ENCODE assay signal across 18 cellular contexts in the genomic region with DNA sequence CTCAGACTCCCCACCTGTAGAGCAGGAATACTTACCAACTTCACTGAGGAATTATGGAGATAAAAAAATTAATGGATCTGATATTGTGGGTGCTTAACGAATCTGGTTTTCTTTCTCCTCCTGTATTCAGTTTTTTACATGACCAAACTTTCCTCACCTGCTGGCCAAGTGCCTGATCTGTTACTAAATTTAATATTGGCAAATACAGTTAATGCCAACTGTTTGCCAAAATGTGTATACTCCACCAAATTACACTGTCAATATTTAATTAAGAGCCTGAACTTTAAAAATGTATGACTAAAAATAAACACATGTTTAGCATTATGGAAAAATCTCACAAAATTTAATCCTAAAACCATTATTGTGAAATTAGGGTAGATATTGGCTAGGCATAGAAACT. TPM values are rescaled to one million over a fixed set of nuclear protein-coding genes. Genes with fewer than 3 reads are reported as not detected.
A peak's percentile ranks its signal among the peaks of the same experiment; 100 is the strongest.
DNase-seq lines count a peak whose midpoint lies in the region; ATAC-seq and TF ChIP-seq lines count a peak whose summit lies in the region.
"Had no signal": no experiment of that assay in that cellular context is flagged by ENCODE, and none has a peak within 500 bp of the region (broad histone marks: within the 10 kb centered on the region; RNA-seq: fewer than 3 reads in every experiment).

No MANE protein-coding gene starts in this region.

- intact Hi-C loops in natural killer cell (cut with micrococcal nuclease), result no loop called here

- TF ChIP-seq CTCF in AG04449 (IDR thresholded peaks at IDR 0.05; ENCODE audit: insufficient read depth, low read length, missing control alignments) (no peak), Loucy (conservative IDR thresholded peaks at IDR 0.05; ENCODE audit: low read length) (no peak), chondrocyte (IDR thresholded peaks at IDR 0.05) (no peak), natural killer cell (IDR thresholded peaks at IDR 0.05) (no peak)

- H3K36me3 Mint-ChIP-seq in chondrocyte (ENCODE audit: low read depth), result peaks cover 9% of the 10 kb centered on the region
- H3K36me3 Mint-ChIP-seq in natural killer cell, result no peaks in the 10 kb centered on the region
- H3K36me3 Mint-ChIP-seq in T-helper 17 cell (ENCODE audit: low read depth), result no peaks in the 10 kb centered on the region

- H4K20me1 ChIP-seq in Loucy (ENCODE audit: insufficient read depth, low read length, poor library complexity, severe bottlenecking), result peaks cover 62% of the 10 kb centered on the region

- H3K4me3 Mint-ChIP-seq in chondrocyte (ENCODE audit: unreplicated experiment) (peak overlapping the region; percentile 96), natural killer cell (no peak overlapping the region), T-helper 17 cell (no peak overlapping the region)
- H3K4me3 Mint-ChIP-seq: activated CD4-positive, alpha-beta memory T cell treated with anti-CD3 and anti-CD28 coated beads, Interleukin-2, amount 10 ng/mL, durations not matched to agents 7 days and 5 days had no signal

- H3K9me2 ChIP-seq in Loucy (replicated peaks; ENCODE audit: low read depth, low read length), result no peaks in the 10 kb centered on the region

- H3K9ac ChIP-seq in Loucy (ENCODE audit: low read depth, low read length, poor library complexity, severe bottlenecking) (peak overlapping the region; percentile 100), mucosa of stomach (ENCODE audit: low read length) (peak overlapping the region; percentile 83)

- H3K27me3 Mint-ChIP-seq in chondrocyte (ENCODE audit: low read depth) (no peaks in the 10 kb centered on the region), natural killer cell (ENCODE audit: low read depth in 2 of 2) (no peaks in the 10 kb centered on the region), T-helper 17 cell (no peaks in the 10 kb centered on the region)
- H3K27me3 Mint-ChIP-seq: activated CD4-positive, alpha-beta memory T cell treated with anti-CD3 and anti-CD28 coated beads, Interleukin-2, amount 10 ng/mL, durations not matched to agents 7 days and 5 days had no signal

- no peak overlapping the region for H2AFZ ChIP-seq in Loucy (ENCODE audit: low read length)

- H3K4me1 ChIP-seq in Loucy (ENCODE audit: insufficient read depth, low read length, poor library complexity, severe bottlenecking) (peaks cover 59% of the 10 kb centered on the region), mucosa of stomach (ENCODE audit: control insufficient read depth, insufficient read depth, low read length) (peaks cover 12% of the 10 kb centered on the region)

- H3K4me1 Mint-ChIP-seq in chondrocyte (ENCODE audit: low read depth) (peaks cover 68% of the 10 kb centered on the region), natural killer cell (peaks cover 45 to 57% of the 10 kb centered on the region in 2 donors), T-helper 17 cell (peaks cover 45% of the 10 kb centered on the region)

- POLR2A ChIA-PET in AG04449 (lab: Yijun Ruan, JAX), result no interaction called here

- DNase-seq in AG04449 (ENCODE audit: low read depth, low spot score) (no peak), chondrocyte (ENCODE audit: low spot score) (no peak), KG1 (lab: John Stamatoyannopoulos, UW) (no peak), natural killer cell (no peak), T-helper 17 cell (no peak)
- no peak for DNase-seq in activated T-cell treated with anti-CD3 and anti-CD28 coated beads, Interleukin-2, amount 50 U/mL, for 48 hours
- DNase-seq: activated CD4-positive, alpha-beta memory T cell treated with anti-CD3 and anti-CD28 coated beads, Interleukin-2, amount 10 ng/mL, durations not matched to agents 7 days and 5 days; activated gamma-delta T cell; GOT3; NCI-H226; retina; stimulated activated CD4-positive, alpha-beta T cell treated with anti-CD3 and anti-CD28 coated beads, Interleukin-4, amount 100 ng/mL, for 1 hour; T-helper 9 cell had no signal

- peak overlapping the region; percentile 79 for H3K4me3 ChIP-seq in AG04449 (ENCODE audit: low read depth, low read length)
- peak overlapping the region; percentile 96 for H3K4me3 ChIP-seq in Loucy (ENCODE audit: low read length, poor library complexity, severe bottlenecking)
- H3K4me3 ChIP-seq in mucosa of stomach (ENCODE audit: low read length), result peak overlapping the region; percentile 75

- peak overlapping the region; percentile 36 for H3K27ac Mint-ChIP-seq in chondrocyte (ENCODE audit: unreplicated experiment)
- no peak overlapping the region for H3K27ac Mint-ChIP-seq in natural killer cell
- no peak overlapping the region for H3K27ac Mint-ChIP-seq in T-helper 17 cell
- H3K27ac Mint-ChIP-seq: activated CD4-positive, alpha-beta memory T cell treated with anti-CD3 and anti-CD28 coated beads, Interleukin-2, amount 10 ng/mL, durations not matched to agents 7 days and 5 days; stimulated activated effector memory CD8-positive, alpha-beta T cell treated with anti-CD3 and anti-CD28 coated beads, Interleukin-12 subunit alpha, Interleukin-12 subunit beta, amount 100 ng/mL, for 72 hours had no signal

- H3K27me3 ChIP-seq in Loucy (ENCODE audit: insufficient read depth, low read length, poor library complexity, severe bottlenecking) (no peaks in the 10 kb centered on the region), mucosa of stomach (ENCODE audit: control insufficient read depth, insufficient read depth, low read length) (no peaks in the 10 kb centered on the region)
- H3K27me3 ChIP-seq: vagina had no signal

- H3K9me3 ChIP-seq in Loucy (ENCODE audit: insufficient read depth, low read depth, low read length), result no peaks in the 10 kb centered on the region
- no peaks in the 10 kb centered on the region for H3K9me3 ChIP-seq in mucosa of stomach (ENCODE audit: control insufficient read depth, low read length)
- no peaks in the 10 kb centered on the region for H3K9me3 ChIP-seq in T-helper 17 cell (ENCODE audit: control insufficient read depth, low read length, poor library complexity, severe bottlenecking)
- H3K9me3 ChIP-seq: vagina had no signal

- H3F3A ChIP-seq in Loucy (ENCODE audit: low read depth), result 0 out of 2 replicates have a peak, but pooled peaks cover 2% of the 10 kb centered on the region

- ATAC-seq in natural killer cell (no peak), T-helper 17 cell (no peak)
- ATAC-seq: esophagus mucosa; stimulated activated effector memory CD8-positive, alpha-beta T cell treated with anti-CD3 and anti-CD28 coated beads, Interleukin-12 subunit alpha, Interleukin-12 subunit beta, amount 100 ng/mL, for 72 hours had no signal

- H3K79me2 ChIP-seq in Loucy (ENCODE audit: insufficient read depth, low read length), result peaks cover 83% of the 10 kb centered on the region

- H3K36me3 ChIP-seq in Loucy (ENCODE audit: insufficient read depth, low read length) (no peaks in the 10 kb centered on the region), mucosa of stomach (ENCODE audit: control insufficient read depth, insufficient read depth, low read length) (no peaks in the 10 kb centered on the region)
- H3K36me3 ChIP-seq: vagina had no signal

- CTCF ChIA-PET in AG04449 (lab: Yijun Ruan, JAX), result no interaction called here

- no peaks in the 10 kb centered on the region for H3K9me3 Mint-ChIP-seq in chondrocyte (ENCODE audit: low read depth)
- H3K9me3 Mint-ChIP-seq in natural killer cell, result no peaks in the 10 kb centered on the region
- H3K9me3 Mint-ChIP-seq: activated CD4-positive, alpha-beta memory T cell treated with anti-CD3 and anti-CD28 coated beads, Interleukin-2, amount 10 ng/mL, durations not matched to agents 7 days and 5 days; stimulated activated effector memory CD8-positive, alpha-beta T cell treated with anti-CD3 and anti-CD28 coated beads, Interleukin-12 subunit alpha, Interleukin-12 subunit beta, amount 100 ng/mL, for 72 hours had no signal

- H3K4me2 ChIP-seq in Loucy (ENCODE audit: low read depth, low read length, poor library complexity, severe bottlenecking), result peak overlapping the region; percentile 91

RNA-seq across cellular contexts. Expression of a gene that starts 3.3 kb away (rescaled TPM):
- 136 to 138 TPM (median 136 TPM) in 3 replicates for total RNA-seq in chondrocyte
- total RNA-seq in natural killer cell, result 10 to 100 TPM; 42.0 to 58.6 (median 53.2) TPM
- 10 to 100 TPM; 32.4 to 39.3 TPM for total RNA-seq in T-helper 17 cell
